Comparison of ENCODE assay signal across 15 cellular contexts in the genomic region with DNA sequence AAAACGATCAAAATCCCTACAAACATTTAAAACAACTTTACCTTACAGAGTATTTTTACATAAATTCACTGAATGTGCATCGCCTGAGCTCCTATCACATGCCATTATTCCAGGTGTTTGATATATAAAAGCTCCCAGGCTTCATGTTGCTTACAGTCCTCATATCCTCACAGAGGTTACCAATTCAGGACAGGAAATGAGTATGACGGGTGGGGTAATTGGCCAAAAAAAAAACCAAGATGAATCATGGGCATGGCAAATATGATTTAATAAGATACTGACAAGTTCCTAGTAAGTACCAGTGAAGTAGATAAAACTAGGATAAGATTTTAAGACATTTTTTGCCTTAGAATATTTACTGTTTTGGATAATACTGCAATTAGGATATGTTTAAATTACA.
A peak's percentile ranks its signal among the peaks of the same experiment; 100 is the strongest.
DNase-seq lines count a peak whose midpoint lies in the region; ATAC-seq, FAIRE-seq and TF ChIP-seq lines count a peak whose summit lies in the region.
"Had no signal": no experiment of that assay in that cellular context is flagged by ENCODE, and none has a peak within 500 bp of the region (broad histone marks: within the 10 kb centered on the region; RNA-seq: fewer than 3 reads in every experiment).

No MANE protein-coding gene starts in this region.

- peaks cover 18% of the 10 kb centered on the region for H3K4me1 Mint-ChIP-seq in stimulated activated naive CD8-positive, alpha-beta T cell treated with anti-CD3 and anti-CD28 coated beads, Interleukin-15, amount 100 ng/mL, for 72 hours

- H3K79me2 ChIP-seq in fibroblast of lung (ENCODE audit: control insufficient read depth, insufficient read depth, low read length) (no peaks in the 10 kb centered on the region), HepG2 (ENCODE audit: insufficient read depth, low read length) (no peaks in the 10 kb centered on the region)

- H3K4me2 ChIP-seq in fibroblast of lung (ENCODE audit: extremely low read depth, insufficient read depth, low read length) (no peak overlapping the region), HepG2 (ENCODE audit: low read depth, low read length) (no peak overlapping the region)

- H3K9ac ChIP-seq in fibroblast of lung (ENCODE audit: insufficient read depth, low read length): no peak overlapping the region
- no peak overlapping the region for H3K9ac ChIP-seq in HepG2 (ENCODE audit: insufficient read depth, low read depth, low read length)

- H3K9me3 ChIP-seq in Panc1 (ENCODE audit: control insufficient read depth, insufficient read depth, low read depth, low read length): no peaks in the 10 kb centered on the region
- no peaks in the 10 kb centered on the region for H3K9me3 ChIP-seq in fibroblast of lung (ENCODE audit: control insufficient read depth, insufficient read depth, low read depth, low read length)
- H3K9me3 ChIP-seq in HepG2 (ENCODE audit: low read length): no peaks in the 10 kb centered on the region
- H3K9me3 ChIP-seq: BE2C had no signal

- no peak for FAIRE-seq in HepG2 (lab: Jason Lieb, UNC)
- FAIRE-seq: H1 had no signal

- TF ChIP-seq EP300 in HepG2 (IDR thresholded peaks at IDR 0.05; ENCODE audit: low read depth in 2 of 2, low read length in 2 of 2) (no peak), HepG2 (CRISPR knock-in tag; IDR thresholded peaks at IDR 0.05; ENCODE audit: borderline replicate concordance) (no peak)

- no peaks in the 10 kb centered on the region for H3K9me3 Mint-ChIP-seq in stimulated activated naive CD8-positive, alpha-beta T cell treated with anti-CD3 and anti-CD28 coated beads, Interleukin-15, amount 100 ng/mL, for 72 hours
- H3K9me3 Mint-ChIP-seq: WTC11 had no signal

- TF ChIP-seq POLR2A in HepG2 (IDR thresholded peaks at IDR 0.05; ENCODE audit: insufficient read depth in 1 of 2, low read depth in 2 of 2, low read length in 2 of 2): no peak

- H3K27ac ChIP-seq in Panc1 (ENCODE audit: low read length) (no peak overlapping the region), fibroblast of lung (ENCODE audit: insufficient read depth, low read length) (no peak overlapping the region), dorsolateral prefrontal cortex (peak overlapping the region in 4 of 59 donors; percentile 20 to 25 (median 22)), HepG2 (ENCODE audit: extremely low read length, insufficient read depth, low read length) (no peak overlapping the region)

- no peak overlapping the region for H2AFZ ChIP-seq in fibroblast of lung (ENCODE audit: low read length)
- no peak overlapping the region for H2AFZ ChIP-seq in HepG2 (ENCODE audit: low read length)

- WGBS in HepG2 (ENCODE audit: low lambda C conversion rate): 86% methylated on average over 3 of the region's 3 CpGs

- POLR2A ChIA-PET in Panc1 (lab: Charles Lee): no interaction called here
- POLR2A ChIA-PET in HepG2 (lab: Yijun Ruan, JAX): no interaction called here

- TF ChIP-seq CTCF in Panc1 (IDR thresholded peaks at IDR 0.05): no peak
- TF ChIP-seq CTCF in fibroblast of lung (conservative IDR thresholded peaks at IDR 0.05 in 1 of 2, IDR thresholded peaks at IDR 0.05 in 1 of 2; ENCODE audit: low read depth in 1 of 2, low read length in 2 of 2): no peak
- no peak for TF ChIP-seq CTCF in dorsolateral prefrontal cortex (IDR thresholded peaks at IDR 0.05 in 54 of 56, conservative IDR thresholded peaks at IDR 0.05 in 2 of 56; ENCODE audit: low read depth in 1 of 56, partially characterized antibody in 56 of 56)
- no peak for TF ChIP-seq CTCF in HepG2 (CRISPR knock-in tag; IDR thresholded peaks at IDR 0.05)

- intact Hi-C loops in Panc1 (cut with micrococcal nuclease; ENCODE audit: unreplicated experiment): loop anchor here (10.0 kb wide), 1 partner anchor 185 kb away; no protein-coding TSS in a partner anchor
- intact Hi-C loops in dorsolateral prefrontal cortex (cut with DNase I): loop anchor here (5.0 to 10.0 kb wide), 2 partner anchors 115 to 187 kb away; no protein-coding TSS in a partner anchor
- intact Hi-C loops in HepG2 (cut with micrococcal nuclease; ENCODE audit: unreplicated experiment): loop anchor here (10.0 kb wide), 1 partner anchor 45 kb away; no protein-coding TSS in a partner anchor

- CTCF ChIA-PET in Panc1 (lab: Charles Lee): no interaction called here
- CTCF ChIA-PET in HepG2 (lab: Yijun Ruan, JAX; ENCODE audit: low intra/inter-chr PET ratio, low total read pairs): no interaction called here

- H3K27me3 ChIP-seq in Panc1 (ENCODE audit: control insufficient read depth, insufficient read depth, low read length) (no peaks in the 10 kb centered on the region), fibroblast of lung (ENCODE audit: control insufficient read depth, insufficient read depth, low read length) (no peaks in the 10 kb centered on the region), dorsolateral prefrontal cortex (no peaks in the 10 kb centered on the region), HepG2 (ENCODE audit: control insufficient read depth in 1 of 2, insufficient read depth in 2 of 2, low read length in 2 of 2) (no peaks in the 10 kb centered on the region)
- H3K27me3 ChIP-seq: BE2C had no signal

- DNase-seq in stimulated activated naive CD8-positive, alpha-beta T cell treated with anti-CD3 and anti-CD28 coated beads, Interleukin-15, Interleukin-2, amounts not matched to agents 100 U/mL and 50 U/mL, for 24 hours: no peak
- no peak for DNase-seq in stimulated activated naive CD8-positive, alpha-beta T cell treated with anti-CD3 and anti-CD28 coated beads, Interleukin-15, amount 100 ng/mL, for 72 hours
- DNase-seq in Panc1 (ENCODE audit: low read depth, low spot score) (peak; percentile 86), fibroblast of lung (ENCODE audit: low read depth in 2 of 2) (peak; percentile 31 to 64), T-helper 1 cell (no peak), dorsolateral prefrontal cortex (no peak), anterior cingulate cortex (lab: John Stamatoyannopoulos, UW) (no peak), HepG2 (ENCODE audit: low spot score) (no peak)
- DNase-seq: BE2C, mesendoderm, NCI-H1105 treated with DMSO at 0.1 percent for 48 hours, NCI-H524 treated with DMSO at 0.1 percent for 48 hours, Right ventricle myocardium superior had no signal

- H3K27me3 Mint-ChIP-seq in stimulated activated naive CD8-positive, alpha-beta T cell treated with anti-CD3 and anti-CD28 coated beads, Interleukin-15, amount 100 ng/mL, for 72 hours: no peaks in the 10 kb centered on the region

- H3K4me3 Mint-ChIP-seq in stimulated activated naive CD8-positive, alpha-beta T cell treated with anti-CD3 and anti-CD28 coated beads, Interleukin-15, amount 100 ng/mL, for 72 hours: no peak overlapping the region
- H3K4me3 Mint-ChIP-seq: WTC11 had no signal

- BruUV-seq in Panc1 (replicated peaks; lab: Mats Ljungman, UMichigan) (no TSS peak), HepG2 (replicated peaks; lab: Mats Ljungman, UMichigan) (no TSS peak)

- H3K4me3 ChIP-seq in Panc1 (ENCODE audit: low read depth in 2 of 2, low read length in 2 of 2): no peak overlapping the region
- H3K4me3 ChIP-seq in fibroblast of lung (replicated peaks in 1 of 4; ENCODE audit: control extremely low read depth in 1 of 4, insufficient read depth in 1 of 4, low read depth in 3 of 4, low read length in 4 of 4): no peak overlapping the region
- no peak overlapping the region for H3K4me3 ChIP-seq in dorsolateral prefrontal cortex
- no peak overlapping the region for H3K4me3 ChIP-seq in HepG2 (replicated peaks in 1 of 3; ENCODE audit: insufficient read depth in 1 of 3, low read depth in 2 of 3, low read length in 3 of 3)

- in situ Hi-C loops in Panc1 (cut with HindIII; ENCODE audit: low pct_unique_long_range_greater_than_20kb, low sequenced_read_pairs) (no loop called here), HepG2 (cut with HindIII; ENCODE audit: extremely low pct_ligation_motif_present, low pct_unique_long_range_greater_than_20kb) (no loop called here)

- peak; percentile 49 for ATAC-seq in stimulated activated naive CD8-positive, alpha-beta T cell treated with anti-CD3 and anti-CD28 coated beads, Interleukin-15, Interleukin-2, amounts not matched to agents 100 U/mL and 50 U/mL, for 24 hours
- ATAC-seq in stimulated activated naive CD8-positive, alpha-beta T cell treated with anti-CD3 and anti-CD28 coated beads, Interleukin-15, amount 100 ng/mL, for 72 hours: no peak
- ATAC-seq in Panc1: no peak
- no peak for ATAC-seq in HepG2
- ATAC-seq: WTC11 had no signal

- H3K36me3 ChIP-seq in Panc1 (ENCODE audit: control insufficient read depth, insufficient read depth, low read length) (no peaks in the 10 kb centered on the region), fibroblast of lung (ENCODE audit: control insufficient read depth, insufficient read depth, low read length) (no peaks in the 10 kb centered on the region), HepG2 (replicated peaks in 1 of 2; ENCODE audit: control insufficient read depth in 1 of 2, insufficient read depth in 2 of 2, low read length in 2 of 2) (peaks cover 0 to 3% of the 10 kb centered on the region in 2 experiments; a peak in 1 of 5 replicates)
- H3K36me3 ChIP-seq: BE2C had no signal

- no peak for TF ChIP-seq RAD21 in HepG2 (CRISPR knock-in tag; IDR thresholded peaks at IDR 0.05)

- H3K4me1 ChIP-seq in Panc1 (ENCODE audit: control insufficient read depth, insufficient read depth, low read length): no peaks in the 10 kb centered on the region
- H3K4me1 ChIP-seq in fibroblast of lung (ENCODE audit: control insufficient read depth, extremely low read depth, insufficient read depth, low read length): peaks cover 2% of the 10 kb centered on the region
- H3K4me1 ChIP-seq in HepG2 (ENCODE audit: insufficient read depth, low read length): peaks cover 13% of the 10 kb centered on the region
- H3K4me1 ChIP-seq: BE2C had no signal

- no peaks in the 10 kb centered on the region for H4K20me1 ChIP-seq in fibroblast of lung (ENCODE audit: control insufficient read depth, extremely low read depth, insufficient read depth, low read length)
- no peaks in the 10 kb centered on the region; the same call in 1 of the 2 replicates for H4K20me1 ChIP-seq in HepG2 (ENCODE audit: insufficient read depth, low read length)

- H3K27ac Mint-ChIP-seq in stimulated activated naive CD8-positive, alpha-beta T cell treated with anti-CD3 and anti-CD28 coated beads, Interleukin-15, amount 100 ng/mL, for 72 hours: no peak overlapping the region
- H3K27ac Mint-ChIP-seq: WTC11 had no signal

TF ChIP-seq in HepG2, 621 proteins besides CTCF, POLR2A, EP300 and RAD21 (continues in another document):
- no peak for TF ChIP-seq ZNF710 (CRISPR knock-in tag; IDR thresholded peaks at IDR 0.05; ENCODE audit: borderline replicate concordance)

Comparison
In these comparisons a context has a peak if more than half of its experiments do, and no peak if none do; other contexts are left out.
1. DNase-seq: peak in Panc1 (single experiment) and fibroblast of lung (2 of 2); none in stimulated activated naive CD8-positive, alpha-beta T cell treated with anti-CD3 and anti-CD28 coated beads, Interleukin-15, Interleukin-2, amounts not matched to agents 100 U/mL and 50 U/mL, for 24 hours (single experiment), stimulated activated naive CD8-positive, alpha-beta T cell treated with anti-CD3 and anti-CD28 coated beads, Interleukin-15, amount 100 ng/mL, for 72 hours (0 of 2), T-helper 1 cell (0 of 5), dorsolateral prefrontal cortex (0 of 10), anterior cingulate cortex (0 of 58) and HepG2 (single experiment).